Comparison of ENCODE assay signal across 22 cellular contexts in the genomic region with DNA sequence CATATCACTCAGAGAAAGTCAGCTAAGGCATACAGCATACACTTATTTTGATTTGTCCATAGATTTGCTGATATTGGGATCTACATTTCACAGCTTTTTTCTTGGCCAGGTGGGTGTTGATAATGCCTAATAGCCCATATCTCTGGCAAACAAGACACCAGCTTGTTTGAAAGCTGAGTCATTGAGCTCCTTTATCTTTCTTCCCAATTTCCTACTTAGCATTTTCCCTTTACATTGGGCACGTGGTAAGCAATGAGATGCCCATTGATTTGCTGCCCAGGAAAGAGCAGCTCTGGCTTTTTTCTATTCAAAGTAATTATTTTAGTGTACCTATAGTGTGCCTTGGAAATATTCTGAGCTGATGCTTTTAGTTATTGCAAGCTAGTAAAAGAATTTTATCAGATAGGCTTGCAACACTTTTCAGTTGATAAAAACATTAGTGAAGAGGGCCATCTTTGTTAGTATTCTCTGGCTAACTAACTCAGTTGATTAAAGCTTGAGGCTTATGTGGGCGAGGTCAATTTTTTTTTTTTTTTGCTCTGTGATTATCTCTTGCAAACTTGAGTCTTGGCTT.
DNase-seq lines count a peak whose midpoint lies in the region; ATAC-seq, FAIRE-seq and TF ChIP-seq lines count a peak whose summit lies in the region.
"Had no signal": no experiment of that assay in that cellular context is flagged by ENCODE, and none has a peak within 500 bp of the region (broad histone marks: within the 10 kb centered on the region; RNA-seq: fewer than 3 reads in every experiment).

No MANE protein-coding gene starts in this region.

- BruUV-seq in K562 (replicated peaks; lab: Mats Ljungman, UMichigan), result no TSS peak

- no peak overlapping the region for H3K27ac Mint-ChIP-seq in activated T-helper 17 cell treated with anti-CD3 and anti-CD28 coated beads, Interleukin-2, amount 50 U/mL, for 72 hours
- H3K27ac Mint-ChIP-seq: CD4-positive, alpha-beta T cell had no signal

- TF ChIP-seq POLR2A in K562 (conservative IDR thresholded peaks at IDR 0.05) (no peak), gastroesophageal sphincter (IDR thresholded peaks at IDR 0.05) (no peak)

- TF ChIP-seq CTCF in K562 (IDR thresholded peaks at IDR 0.05 in 2 of 3, conservative IDR thresholded peaks at IDR 0.05 in 1 of 3; ENCODE audit: insufficient read depth in 2 of 3, low read depth in 1 of 3, low read length in 3 of 3) (no peak; a peak in 1 of 6 replicates), psoas muscle (IDR thresholded peaks at IDR 0.05) (no peak), gastroesophageal sphincter (IDR thresholded peaks at IDR 0.05) (no peak)

- H2AFZ ChIP-seq in K562 (ENCODE audit: low read depth, low read length), result no peak overlapping the region
- H2AFZ ChIP-seq: PC-9 had no signal

- H3K4me1 Mint-ChIP-seq in activated T-helper 17 cell treated with anti-CD3 and anti-CD28 coated beads, Interleukin-2, amount 50 U/mL, for 72 hours, result no peaks in the 10 kb centered on the region

- H3K4me1 ChIP-seq in K562 (replicated peaks in 1 of 2; ENCODE audit: control insufficient read depth in 2 of 2, insufficient read depth in 2 of 2, low read length in 2 of 2) (peaks cover 29 to 71% of the 10 kb centered on the region in 2 experiments), psoas muscle (peaks cover 69% of the 10 kb centered on the region), gastroesophageal sphincter (peaks cover 0 to 29% (median 3%) of the 10 kb centered on the region in 3 donors)
- H3K4me1 ChIP-seq: BE2C had no signal

- peak; percentile 50 for DNase-seq in DMS 273 (lab: John Stamatoyannopoulos, UW; ENCODE audit: unreplicated experiment)
- no peak for DNase-seq in DMS 273 treated with DMSO at 0.1 percent for 48 hours (lab: John Stamatoyannopoulos, UW)
- peak; percentile 63 for DNase-seq in NCI-H146 (lab: John Stamatoyannopoulos, UW)
- peak; percentile 42 to 86 (median 56) for DNase-seq in K562 (ENCODE audit: extremely low read depth in 1 of 4, low spot score in 3 of 4)
- no peak for DNase-seq in psoas muscle
- DNase-seq: BE2C; CD4-positive, alpha-beta T cell; GOT3; MG63; NCI-H1092 treated with DMSO at 0.1 percent for 48 hours; NCI-H1694 treated with DMSO at 0.1 percent for 48 hours; NCI-H446; PC-9; SJCRH30 had no signal

- H3K27me3 ChIP-seq in K562 (ENCODE audit: control insufficient read depth in 2 of 2, insufficient read depth in 2 of 2, low read length in 2 of 2) (no peaks in the 10 kb centered on the region), psoas muscle (ENCODE audit: insufficient read depth in 3 of 3, low read length in 2 of 3) (no peaks in the 10 kb centered on the region), gastroesophageal sphincter (no peaks in the 10 kb centered on the region)
- H3K27me3 ChIP-seq: BE2C, MG63, SJCRH30 had no signal

- H3K9me1 ChIP-seq in K562 (ENCODE audit: control insufficient read depth, insufficient read depth, low read length), result no peaks in the 10 kb centered on the region

- CTCF ChIA-PET in K562 (lab: Yijun Ruan, JAX; ENCODE audit: low intra/inter-chr PET ratio), result no interaction called here

- peaks cover 15% of the 10 kb centered on the region for H3K27me3 Mint-ChIP-seq in activated T-helper 17 cell treated with anti-CD3 and anti-CD28 coated beads, Interleukin-2, amount 50 U/mL, for 72 hours

- H3K27ac ChIP-seq in K562 (ENCODE audit: extremely low read depth, low read depth, low read length), result peak overlapping the region; percentile 23; the same call in 2 of the 3 replicates
- H3K27ac ChIP-seq in psoas muscle, result peak overlapping the region; percentile 88
- no peak overlapping the region for H3K27ac ChIP-seq in gastroesophageal sphincter
- H3K27ac ChIP-seq: 22Rv1, HL-60, KMS-11, PC-9, SJCRH30 had no signal

- no peaks in the 10 kb centered on the region for H3K36me3 ChIP-seq in K562 (ENCODE audit: control insufficient read depth, insufficient read depth, low read length)
- H3K36me3 ChIP-seq in psoas muscle (ENCODE audit: insufficient read depth in 1 of 2, low read depth in 1 of 2), result peaks cover 0 to 5% of the 10 kb centered on the region in 2 donors
- no peaks in the 10 kb centered on the region for H3K36me3 ChIP-seq in gastroesophageal sphincter
- H3K36me3 ChIP-seq: BE2C, MG63, SJCRH30 had no signal

- WGBS in K562 (ENCODE audit: insufficient coverage, low coverage, missing lambda C conversion rate), result 0% methylated on average over 2 of the region's 2 CpGs
- WGBS in psoas muscle, 3 donors, result 72 to 85% (median 84%) methylated on average over 2 of the region's 2 CpGs
- 64 to 79% methylated on average over 2 of the region's 2 CpGs for WGBS in gastroesophageal sphincter (ENCODE audit: low coverage in 1 of 2), 2 donors

- 0 out of 2 replicates have a peak, but pooled peaks cover 2% of the 10 kb centered on the region for H4K20me1 ChIP-seq in K562 (replicated peaks; ENCODE audit: control insufficient read depth, insufficient read depth, low read length)

- peak; percentile 85 for FAIRE-seq in K562 (lab: Jason Lieb, UNC)
- FAIRE-seq: GM12892, HTR-8/SVneo had no signal

- no peak overlapping the region for H3K4me3 Mint-ChIP-seq in activated T-helper 17 cell treated with anti-CD3 and anti-CD28 coated beads, Interleukin-2, amount 50 U/mL, for 72 hours
- H3K4me3 Mint-ChIP-seq: CD4-positive, alpha-beta T cell had no signal

- no peaks in the 10 kb centered on the region for H3K9me3 Mint-ChIP-seq in activated T-helper 17 cell treated with anti-CD3 and anti-CD28 coated beads, Interleukin-2, amount 50 U/mL, for 72 hours
- H3K9me3 Mint-ChIP-seq: CD4-positive, alpha-beta T cell had no signal

- peak; percentile 12 to 19; a peak in 2 of 4 replicates for TF ChIP-seq RAD21 in K562 (CRISPR knock-in tag; conservative IDR thresholded peaks at IDR 0.05 in 1 of 2, IDR thresholded peaks at IDR 0.05 in 1 of 2)

- peak overlapping the region; percentile 12; the same call in 1 of the 2 replicates for H3K4me2 ChIP-seq in K562 (ENCODE audit: insufficient read depth, low read length)
- H3K4me2 ChIP-seq: KMS-11, PC-9 had no signal

- no peaks in the 10 kb centered on the region for H3K79me2 ChIP-seq in K562 (ENCODE audit: control insufficient read depth, insufficient read depth, low read length)

- H3K9ac ChIP-seq in K562 (ENCODE audit: insufficient read depth in 1 of 2, low read depth in 2 of 2, low read length in 2 of 2), result no peak overlapping the region; a peak in 1 of 4 replicates
- H3K9ac ChIP-seq: KMS-11 had no signal

- in situ Hi-C loops in K562 (cut with MboI), result no loop called here

- H3K36me3 Mint-ChIP-seq in activated T-helper 17 cell treated with anti-CD3 and anti-CD28 coated beads, Interleukin-2, amount 50 U/mL, for 72 hours (ENCODE audit: low read depth), result no peaks in the 10 kb centered on the region

- POLR2A ChIA-PET in K562 (lab: Yijun Ruan, JAX), result interaction anchor here (0.6 to 1.6 kb wide), 8 partner anchors 8 to 177 kb away, joined by 3 to 8 read pairs (median 3); a partner anchor contains a TSS

- peak; percentile 10 for ATAC-seq in K562
- no peak for ATAC-seq in psoas muscle
- no peak for ATAC-seq in activated T-helper 17 cell treated with anti-CD3 and anti-CD28 coated beads, Interleukin-2, amount 50 U/mL, for 72 hours (replicated peaks)
- ATAC-seq in GM18498 (IDR thresholded peaks at IDR 0.05; ENCODE audit: unreplicated experiment), result no peak
- ATAC-seq in gastroesophageal sphincter, result no peak

- intact Hi-C loops in K562 (cut with micrococcal nuclease) (loop anchor here (5.0 to 10.0 kb wide), 2 partner anchors 77 to 289 kb away; no protein-coding TSS in a partner anchor), psoas muscle (cut with DNase I) (loop anchor here in 1 of 2 donors (2.0 kb wide), 2 partner anchors 21 to 27 kb away; no protein-coding TSS in a partner anchor)

- H3K4me3 ChIP-seq in K562, result no peak overlapping the region
- no peak overlapping the region for H3K4me3 ChIP-seq in psoas muscle
- no peak overlapping the region for H3K4me3 ChIP-seq in gastroesophageal sphincter
- H3K4me3 ChIP-seq: MG63, PC-9, SJCRH30 had no signal

- H3K9me3 ChIP-seq in K562 (replicated peaks; ENCODE audit: control insufficient read depth, insufficient read depth, low read depth, low read length) (no peaks in the 10 kb centered on the region), psoas muscle (no peaks in the 10 kb centered on the region), gastroesophageal sphincter (no peaks in the 10 kb centered on the region)
- H3K9me3 ChIP-seq: BE2C, MG63, SJCRH30 had no signal

- TF ChIP-seq EP300 in K562 (IDR thresholded peaks at IDR 0.05; ENCODE audit: low read length) (peak; percentile 99), gastroesophageal sphincter (IDR thresholded peaks at IDR 0.05) (no peak)

TF ChIP-seq in K562, 482 proteins besides CTCF, POLR2A, EP300 and RAD21 (continues in another document):
- TF ChIP-seq, protein P1, sequence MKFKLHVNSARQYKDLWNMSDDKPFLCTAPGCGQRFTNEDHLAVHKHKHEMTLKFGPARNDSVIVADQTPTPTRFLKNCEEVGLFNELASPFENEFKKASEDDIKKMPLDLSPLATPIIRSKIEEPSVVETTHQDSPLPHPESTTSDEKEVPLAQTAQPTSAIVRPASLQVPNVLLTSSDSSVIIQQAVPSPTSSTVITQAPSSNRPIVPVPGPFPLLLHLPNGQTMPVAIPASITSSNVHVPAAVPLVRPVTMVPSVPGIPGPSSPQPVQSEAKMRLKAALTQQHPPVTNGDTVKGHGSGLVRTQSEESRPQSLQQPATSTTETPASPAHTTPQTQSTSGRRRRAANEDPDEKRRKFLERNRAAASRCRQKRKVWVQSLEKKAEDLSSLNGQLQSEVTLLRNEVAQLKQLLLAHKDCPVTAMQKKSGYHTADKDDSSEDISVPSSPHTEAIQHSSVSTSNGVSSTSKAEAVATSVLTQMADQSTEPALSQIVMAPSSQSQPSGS (CRISPR knock-in tag; IDR thresholded peaks at IDR 0.05), result no peak
- no peak for TF ChIP-seq SREBF1 (IDR thresholded peaks at IDR 0.05; ENCODE audit: borderline replicate concordance, low read depth, low read length)
- peak; percentile 98 for TF ChIP-seq SMARCB1 (IDR thresholded peaks at IDR 0.05; ENCODE audit: insufficient read length, low read depth)

Comparison
In these comparisons a context has a peak if more than half of its experiments do, and no peak if none do; other contexts are left out.
1. DNase-seq: peak in DMS 273 (single experiment), NCI-H146 (single experiment) and K562 (4 of 4); none in DMS 273 treated with DMSO at 0.1 percent for 48 hours (single experiment) and psoas muscle (0 of 2).
2. H3K27ac ChIP-seq: peak in K562 (single experiment) and psoas muscle (single experiment); none in gastroesophageal sphincter (0 of 4).